8 cellular contexts compared by ENCODE assay signal in genomic region chr2:231670892-231671616, GRCh38. TPM values are rescaled to one million over a fixed set of nuclear protein-coding genes. Genes with fewer than 3 reads are reported as not detected.
A peak's percentile ranks its signal among the peaks of the same experiment; 100 is the strongest.
DNase-seq lines count a peak whose midpoint lies in the region; ATAC-seq and TF ChIP-seq lines count a peak whose summit lies in the region.

No MANE protein-coding gene starts in this region.

- no peak overlapping the region for H2AFZ ChIP-seq in PC-9

- no peak overlapping the region for H3K27ac Mint-ChIP-seq in activated CD4-positive, alpha-beta T cell treated with anti-CD3 and anti-CD28 coated beads, Interleukin-2, amount 10 ng/mL, durations not matched to agents 24 days and 14 days

- no peaks in the 10 kb centered on the region for H3K36me3 ChIP-seq in HEK293 (ENCODE audit: control insufficient read depth in 2 of 2, insufficient read depth in 1 of 2, low read length in 2 of 2)
- H3K36me3 ChIP-seq in PC-9 (ENCODE audit: low read depth) = no peaks in the 10 kb centered on the region
- no peaks in the 10 kb centered on the region for H3K36me3 ChIP-seq in vagina

- H3K4me3 ChIP-seq in HEK293 (ENCODE audit: low read depth, low read length) (no peak overlapping the region), PC-9 (no peak overlapping the region), vagina (no peak overlapping the region)

- H3K79me2 ChIP-seq in PC-9 (ENCODE audit: low read depth) = peaks cover 4% of the 10 kb centered on the region; the same call in 1 of the 2 replicates

- CTCF ChIA-PET in HEK293 (lab: Yijun Ruan, JAX) (interaction anchor here (0.7 to 9.0 kb wide), 5 partner anchors 23 to 61 kb away, joined by 3 to 231 read pairs (median 139); no protein-coding TSS in a partner anchor), PC-9 (lab: Charles Lee) (interaction anchor here (0.9 to 1.8 kb wide), 2 partner anchors 27 to 58 kb away, joined by 3 to 4 read pairs; no protein-coding TSS in a partner anchor)

- H3K4me1 Mint-ChIP-seq in activated CD4-positive, alpha-beta T cell treated with anti-CD3 and anti-CD28 coated beads, Interleukin-2, amount 10 ng/mL, durations not matched to agents 24 days and 14 days = peaks cover 15% of the 10 kb centered on the region

- peaks cover 44% of the 10 kb centered on the region; the same call in 1 of the 2 replicates for H3F3A ChIP-seq in PC-9 (ENCODE audit: insufficient read depth, low read depth)

- peak overlapping the region; percentile 24; the same call in 1 of the 2 replicates for H3K4me2 ChIP-seq in PC-9

- H3K4me3 Mint-ChIP-seq in activated CD4-positive, alpha-beta T cell treated with anti-CD3 and anti-CD28 coated beads, Interleukin-2, amount 10 ng/mL, durations not matched to agents 24 days and 14 days = no peak overlapping the region

- no peak for ATAC-seq in GM18858 (IDR thresholded peaks at IDR 0.05; ENCODE audit: unreplicated experiment)

- TF ChIP-seq CTCF in GM12872 (IDR thresholded peaks at IDR 0.05; ENCODE audit: insufficient read depth, low read depth, low read length) (peak; percentile 56; the same call in 2 of the 3 replicates), HEK293 (tag by site-specific recombination; IDR thresholded peaks at IDR 0.05) (no peak; the same call in 1 of the 2 replicates), PC-9 (conservative IDR thresholded peaks at IDR 0.05) (peak; percentile 54; the same call in 1 of the 2 replicates), vagina (IDR thresholded peaks at IDR 0.05) (no peak)

- DNase-seq in PC-9 = peak in 1 of 2 experiments; percentile 57
- DNase-seq in iPS-NIHi7 (ENCODE audit: extremely low spot score) = peak; percentile 38
- peak in 1 of 2 donors; percentile 86 for DNase-seq in vagina (ENCODE audit: extremely low spot score in 2 of 2)
- DNase-seq in NCI-H748 treated with DMSO at 0.1 percent for 48 hours (lab: John Stamatoyannopoulos, UW) = no peak
- DNase-seq in activated CD4-positive, alpha-beta T cell treated with anti-CD3 and anti-CD28 coated beads, Interleukin-2, amount 10 ng/mL, durations not matched to agents 24 days and 14 days = no peak

- H3K27me3 ChIP-seq in PC-9 (ENCODE audit: insufficient read depth, low read depth) = no peaks in the 10 kb centered on the region
- no peaks in the 10 kb centered on the region for H3K27me3 ChIP-seq in vagina

- H3K9me2 ChIP-seq in PC-9 (ENCODE audit: insufficient read depth) = no peaks in the 10 kb centered on the region

- 0 out of 2 replicates have a peak, but pooled peaks cover 3% of the 10 kb centered on the region for H3K4me1 ChIP-seq in HEK293 (ENCODE audit: control insufficient read depth, insufficient read depth, low read length)
- H3K4me1 ChIP-seq in PC-9 (replicated peaks; ENCODE audit: insufficient read depth) = peaks cover 59% of the 10 kb centered on the region
- H3K4me1 ChIP-seq in vagina = peaks cover 65% of the 10 kb centered on the region

- H4K20me1 ChIP-seq in PC-9 (ENCODE audit: insufficient read depth) = no peaks in the 10 kb centered on the region

- H3K27ac ChIP-seq in HEK293 (ENCODE audit: extremely low read depth, low read depth, low read length) (no peak overlapping the region), PC-9 (no peak overlapping the region), vagina (peak overlapping the region; percentile 81)

- intact Hi-C loops in PC-9 (cut with micrococcal nuclease; ENCODE audit: unreplicated experiment) (no loop called here), vagina (cut with DNase I) (loop anchor here (10.0 kb wide), 1 partner anchor 206 kb away; the partner anchor contains the start of gene NCL)
- intact Hi-C loops in activated CD4-positive, alpha-beta T cell treated with anti-CD3 and anti-CD28 coated beads, Interleukin-2, amount 10 ng/mL, durations not matched to agents 24 days and 14 days (cut with micrococcal nuclease) = loop anchor here (1.0 kb wide), 1 partner anchor 9 kb away; no protein-coding TSS in a partner anchor

- H3K9me3 ChIP-seq in HEK293 (ENCODE audit: control insufficient read depth, insufficient read depth, low read depth, low read length) (no peaks in the 10 kb centered on the region), PC-9 (ENCODE audit: insufficient read depth, low read depth) (no peaks in the 10 kb centered on the region), vagina (no peaks in the 10 kb centered on the region)

- no peaks in the 10 kb centered on the region for H3K9me3 Mint-ChIP-seq in activated CD4-positive, alpha-beta T cell treated with anti-CD3 and anti-CD28 coated beads, Interleukin-2, amount 10 ng/mL, durations not matched to agents 24 days and 14 days

- TF ChIP-seq POLR2A in vagina (IDR thresholded peaks at IDR 0.05) = no peak

- BruUV-seq in PC-9 (replicated peaks; lab: Mats Ljungman, UMichigan) = no TSS peak

- POLR2A ChIA-PET in HEK293 (lab: Yijun Ruan, JAX) (interaction anchor here (0.7 kb wide), 1 partner anchor 56 kb away, joined by 3 read pairs; no protein-coding TSS in a partner anchor), PC-9 (lab: Charles Lee; ENCODE audit: unreplicated experiment) (interaction anchor here (0.6 kb wide), 2 partner anchors 299 to 317 kb away, joined by 16 to 19 read pairs; no protein-coding TSS in a partner anchor)

- no peaks in the 10 kb centered on the region for H3K36me3 Mint-ChIP-seq in activated CD4-positive, alpha-beta T cell treated with anti-CD3 and anti-CD28 coated beads, Interleukin-2, amount 10 ng/mL, durations not matched to agents 24 days and 14 days (ENCODE audit: low read depth)

- no peaks in the 10 kb centered on the region for H3K27me3 Mint-ChIP-seq in activated CD4-positive, alpha-beta T cell treated with anti-CD3 and anti-CD28 coated beads, Interleukin-2, amount 10 ng/mL, durations not matched to agents 24 days and 14 days

TF ChIP-seq in HEK293, 187 proteins besides CTCF, POLR2A, EP300 and RAD21:
- TF ChIP-seq KLF17 (tag by site-specific recombination; IDR thresholded peaks at IDR 0.05) (0 out of 2 replicates have a peak, but pooled peaks have one; percentile 39), ZBTB1 (tag by site-specific recombination; IDR thresholded peaks at IDR 0.05) (no peak), ZFHX2 (tag by site-specific recombination; conservative IDR thresholded peaks at IDR 0.05) (no peak), ZIC2 (tag by site-specific recombination; IDR thresholded peaks at IDR 0.05) (peak; percentile 26; the same call in 1 of the 2 replicates), ZNF555 (tag by site-specific recombination; conservative IDR thresholded peaks at IDR 0.05) (no peak)
TF ChIP-seq in HEK293: peak in this region for 2.

RNA-seq across cellular contexts. Expression of gene PTMA, which starts 37.3 kb away (rescaled TPM):
- total RNA-seq in PC-9 (2021) = 1,200 and 1,260 TPM in 2 replicates
- 536 TPM for total RNA-seq in vagina
- 2,376 and 2,379 TPM in 2 replicates for total RNA-seq in activated CD4-positive, alpha-beta T cell treated with anti-CD3 and anti-CD28 coated beads, Interleukin-2, amount 10 ng/mL, durations not matched to agents 24 days and 14 days

Comparison
In these comparisons a context has a peak if more than half of its experiments do, and no peak if none do; other contexts are left out.
1. CTCF ChIP-seq: peak in GM12872 (single experiment) and PC-9 (single experiment); none in HEK293 (single experiment) and vagina (0 of 3).